Comparison of ENCODE assay signal across 8 cellular contexts in genomic region chr7:112449902-112450806, GRCh38. TPM values are rescaled to one million over a fixed set of nuclear protein-coding genes. Genes with fewer than 3 reads are reported as not detected.
DNase-seq lines count a peak whose midpoint lies in the region; ATAC-seq and TF ChIP-seq lines count a peak whose summit lies in the region.

TSS of gene IFRD1 (plus strand) at chr7:112450460. CDS start at chr7:112450689, 229 bp downstream.

- H3K4me3 ChIP-seq in GM06990 (replicated peaks; ENCODE audit: low read depth, low read length) (peak within 1 kb of the TSS; percentile 88), suprapubic skin (peak within 1 kb of the TSS; percentile 71)

- TF ChIP-seq CTCF in GM06990 (IDR thresholded peaks at IDR 0.05; ENCODE audit: insufficient read depth, low read length, poor library complexity, severe bottlenecking) (no peak), suprapubic skin (IDR thresholded peaks at IDR 0.05) (no peak)

- H3K4me3 Mint-ChIP-seq in activated naive CD4-positive, alpha-beta T cell treated with anti-CD3 and anti-CD28 coated beads, Interleukin-2, amount 50 U/mL, for 24 hours, result peak within 1 kb of the TSS; percentile 100

- no peaks in the 10 kb centered on the region for H3K9me3 ChIP-seq in suprapubic skin

- peak; percentile 97 for DNase-seq in GM06990 (ENCODE audit: extremely low read depth, insufficient read length)
- DNase-seq in NCI-H1092 (lab: John Stamatoyannopoulos, UW), result peak; percentile 99
- peak; percentile 96 for DNase-seq in germinal center (ENCODE audit: low spot score)
- DNase-seq in nucleus accumbens (lab: John Stamatoyannopoulos, UW), result peak; percentile 84 to 100 (median 99)
- peak; percentile 99 to 100 for DNase-seq in suprapubic skin (ENCODE audit: low spot score in 2 of 2)

- peaks cover 44% of the 10 kb centered on the region for H3K4me1 Mint-ChIP-seq in activated naive CD4-positive, alpha-beta T cell treated with anti-CD3 and anti-CD28 coated beads, Interleukin-2, amount 50 U/mL, for 24 hours

- H3K27ac ChIP-seq in suprapubic skin, result peak within 1 kb of the TSS; percentile 94

- peaks cover 39% of the 10 kb centered on the region for H3K4me1 ChIP-seq in suprapubic skin

- peak; percentile 99 for TF ChIP-seq POLR2A in suprapubic skin (IDR thresholded peaks at IDR 0.05)

- no peak for TF ChIP-seq EP300 in suprapubic skin (IDR thresholded peaks at IDR 0.05)

- peak within 1 kb of the TSS; percentile 99 for H3K27ac Mint-ChIP-seq in activated naive CD4-positive, alpha-beta T cell treated with anti-CD3 and anti-CD28 coated beads, Interleukin-2, amount 50 U/mL, for 24 hours

- H3K9me3 Mint-ChIP-seq in activated naive CD4-positive, alpha-beta T cell treated with anti-CD3 and anti-CD28 coated beads, Interleukin-2, amount 50 U/mL, for 24 hours, result no peaks in the 10 kb centered on the region

- no peaks in the 10 kb centered on the region for H3K27me3 Mint-ChIP-seq in activated naive CD4-positive, alpha-beta T cell treated with anti-CD3 and anti-CD28 coated beads, Interleukin-2, amount 50 U/mL, for 24 hours

- H3K36me3 ChIP-seq in GM06990 (ENCODE audit: control insufficient read depth, insufficient read depth, low read length) (no peaks in the 10 kb centered on the region), suprapubic skin (no peaks in the 10 kb centered on the region)

- H3K36me3 Mint-ChIP-seq in activated naive CD4-positive, alpha-beta T cell treated with anti-CD3 and anti-CD28 coated beads, Interleukin-2, amount 50 U/mL, for 24 hours, result peaks cover 8% of the 10 kb centered on the region

- H3K27me3 ChIP-seq in GM06990 (replicated peaks; ENCODE audit: control insufficient read depth, insufficient read depth, low read length), result no peaks in the 10 kb centered on the region
- H3K27me3 ChIP-seq in suprapubic skin, result no peaks in the 10 kb centered on the region

- peak; percentile 73 for ATAC-seq in HG02588 (IDR thresholded peaks at IDR 0.05; ENCODE audit: unreplicated experiment)
- peak; percentile 92 for ATAC-seq in SK-N-SH treated with all-trans-retinoic acid at 6 μM for 48 hours

- under 1% methylated on average over 49 of the region's 73 CpGs for WGBS in suprapubic skin

TF ChIP-seq in SK-N-SH treated with all-trans-retinoic acid at 6 μM for 48 hours, 23 proteins besides CTCF, POLR2A, EP300 and RAD21:
- TF ChIP-seq PATZ1 (CRISPR knock-in tag; IDR thresholded peaks at IDR 0.05; ENCODE audit: borderline replicate concordance) (peak; percentile 82; the same call in 1 of the 2 replicates), ZNF565 (CRISPR knock-in tag; conservative IDR thresholded peaks at IDR 0.05; ENCODE audit: low read depth) (no peak), POU6F1 (CRISPR knock-in tag; IDR thresholded peaks at IDR 0.05; ENCODE audit: borderline replicate concordance, low read depth) (0 out of 2 replicates have a peak, but pooled peaks have one; percentile 75), CSRNP3 (CRISPR knock-in tag; IDR thresholded peaks at IDR 0.05) (peak; percentile 83), PPARA (CRISPR knock-in tag; IDR thresholded peaks at IDR 0.05; ENCODE audit: borderline replicate concordance) (peak; percentile 87; the same call in 1 of the 2 replicates), ARNTL (CRISPR knock-in tag; IDR thresholded peaks at IDR 0.05; ENCODE audit: borderline replicate concordance, low read depth) (no peak), ZFP3 (CRISPR knock-in tag; IDR thresholded peaks at IDR 0.05) (peak; percentile 64; the same call in 1 of the 2 replicates), ISL1 (CRISPR knock-in tag; IDR thresholded peaks at IDR 0.05) (no peak), TSHZ2 (CRISPR knock-in tag; IDR thresholded peaks at IDR 0.05) (no peak), ZFP30 (CRISPR knock-in tag; IDR thresholded peaks at IDR 0.05) (no peak), GLIS3 (CRISPR knock-in tag; IDR thresholded peaks at IDR 0.05) (no peak), CREB5 (CRISPR knock-in tag; IDR thresholded peaks at IDR 0.05; ENCODE audit: low read depth) (peak; percentile 53; the same call in 1 of the 2 replicates), RARB (CRISPR knock-in tag; IDR thresholded peaks at IDR 0.05) (no peak)

RNA-seq across cellular contexts. Expression of gene IFRD1, which starts in this region (rescaled TPM):
- 10 to 100 TPM; 30.7 to 81.4 (median 44.6) TPM for total RNA-seq in suprapubic skin

Comparison
In these comparisons a context has a peak if more than half of its experiments do, and no peak if none do; other contexts are left out.
1. Peak in every context shown above with its lines: DNase-seq, ATAC-seq, H3K4me3 ChIP-seq and H3K27ac ChIP-seq.